Comparison of ENCODE assay signal across 1 cellular context in the genomic region with DNA sequence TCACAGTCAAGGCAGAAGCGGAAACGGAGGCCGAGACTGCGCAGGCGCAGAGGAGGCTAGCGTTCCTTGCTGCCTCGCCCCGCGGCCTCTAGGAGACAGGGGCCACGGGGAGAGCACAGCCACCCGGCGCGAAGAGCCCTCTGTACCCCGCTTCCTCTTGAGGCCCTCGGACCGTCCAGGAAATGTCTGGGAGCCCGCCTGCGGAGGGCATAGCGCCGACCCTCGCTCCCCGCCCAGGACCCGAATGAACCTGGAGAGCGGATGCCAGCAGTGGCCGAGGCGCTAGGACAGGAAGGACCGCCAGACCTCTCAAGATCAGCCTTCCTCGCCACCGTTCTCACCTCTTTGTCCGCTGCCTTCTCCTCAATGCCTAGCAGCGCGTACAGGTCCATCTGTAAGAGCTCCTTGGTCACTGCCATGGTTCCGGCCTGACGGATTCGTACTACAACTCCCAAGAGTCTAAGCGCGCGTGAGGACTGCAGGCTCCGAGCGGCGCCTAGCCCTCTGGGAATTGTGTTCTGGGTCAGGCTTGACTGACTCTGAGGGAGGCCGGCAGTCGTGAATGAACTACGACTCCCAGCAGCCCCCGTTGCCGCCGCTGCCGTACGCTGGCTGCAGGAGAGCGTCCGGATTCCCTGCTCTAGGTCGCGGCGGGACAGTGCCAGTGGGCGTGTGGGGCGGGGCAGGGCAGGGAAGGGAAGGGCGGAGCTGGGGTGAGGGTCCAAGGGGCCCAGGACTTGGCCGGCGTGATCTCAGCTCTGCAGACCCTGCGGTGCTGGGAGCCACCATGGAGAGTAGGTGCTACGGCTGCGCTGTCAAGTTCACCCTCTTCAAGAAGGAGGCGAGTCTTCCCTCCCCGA.
TF ChIP-seq lines count a peak whose summit lies in the region.

A gene with protein sequence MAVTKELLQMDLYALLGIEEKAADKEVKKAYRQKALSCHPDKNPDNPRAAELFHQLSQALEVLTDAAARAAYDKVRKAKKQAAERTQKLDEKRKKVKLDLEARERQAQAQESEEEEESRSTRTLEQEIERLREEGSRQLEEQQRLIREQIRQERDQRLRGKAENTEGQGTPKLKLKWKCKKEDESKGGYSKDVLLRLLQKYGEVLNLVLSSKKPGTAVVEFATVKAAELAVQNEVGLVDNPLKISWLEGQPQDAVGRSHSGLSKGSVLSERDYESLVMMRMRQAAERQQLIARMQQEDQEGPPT (minus strand): TSS at position 446 of the 860 bp plus-strand sequence. CDS start 27 bp downstream, at position 419.
A gene with protein sequence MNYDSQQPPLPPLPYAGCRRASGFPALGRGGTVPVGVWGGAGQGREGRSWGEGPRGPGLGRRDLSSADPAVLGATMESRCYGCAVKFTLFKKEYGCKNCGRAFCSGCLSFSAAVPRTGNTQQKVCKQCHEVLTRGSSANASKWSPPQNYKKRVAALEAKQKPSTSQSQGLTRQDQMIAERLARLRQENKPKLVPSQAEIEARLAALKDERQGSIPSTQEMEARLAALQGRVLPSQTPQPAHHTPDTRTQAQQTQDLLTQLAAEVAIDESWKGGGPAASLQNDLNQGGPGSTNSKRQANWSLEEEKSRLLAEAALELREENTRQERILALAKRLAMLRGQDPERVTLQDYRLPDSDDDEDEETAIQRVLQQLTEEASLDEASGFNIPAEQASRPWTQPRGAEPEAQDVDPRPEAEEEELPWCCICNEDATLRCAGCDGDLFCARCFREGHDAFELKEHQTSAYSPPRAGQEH (plus strand): TSS at position 62 of the 860 bp plus-strand sequence. CDS start 501 bp downstream, at position 563.

TF ChIP-seq in K562, 482 proteins besides CTCF, POLR2A, EP300 and RAD21 (continued from another document and continues in another):
- TF ChIP-seq, protein P1, sequence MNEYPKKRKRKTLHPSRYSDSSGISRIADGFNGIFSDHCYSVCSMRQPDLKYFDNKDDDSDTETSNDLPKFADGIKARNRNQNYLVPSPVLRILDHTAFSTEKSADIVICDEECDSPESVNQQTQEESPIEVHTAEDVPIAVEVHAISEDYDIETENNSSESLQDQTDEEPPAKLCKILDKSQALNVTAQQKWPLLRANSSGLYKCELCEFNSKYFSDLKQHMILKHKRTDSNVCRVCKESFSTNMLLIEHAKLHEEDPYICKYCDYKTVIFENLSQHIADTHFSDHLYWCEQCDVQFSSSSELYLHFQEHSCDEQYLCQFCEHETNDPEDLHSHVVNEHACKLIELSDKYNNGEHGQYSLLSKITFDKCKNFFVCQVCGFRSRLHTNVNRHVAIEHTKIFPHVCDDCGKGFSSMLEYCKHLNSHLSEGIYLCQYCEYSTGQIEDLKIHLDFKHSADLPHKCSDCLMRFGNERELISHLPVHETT (CRISPR knock-in tag; conservative IDR thresholded peaks at IDR 0.05 in 1 of 2, IDR thresholded peaks at IDR 0.05 in 1 of 2): peak in 1 of 2 experiments; percentile 82; a peak in 2 of 4 replicates
- TF ChIP-seq SRSF3 (IDR thresholded peaks at IDR 0.05; ENCODE audit: insufficient read depth, low read length): no peak
- TF ChIP-seq JUND (IDR thresholded peaks at IDR 0.05; ENCODE audit: borderline replicate concordance, low read depth, low read length): peak; percentile 30; the same call in 1 of the 2 replicates
- TF ChIP-seq JUND (tag; IDR thresholded peaks at IDR 0.05; ENCODE audit: borderline replicate concordance, low read depth, low read length): peak; percentile 3; the same call in 1 of the 3 replicates
- peak; percentile 37; the same call in 1 of the 2 replicates for TF ChIP-seq ZNF165 (CRISPR knock-in tag; IDR thresholded peaks at IDR 0.05; ENCODE audit: borderline replicate concordance)
- TF ChIP-seq POLR2B (IDR thresholded peaks at IDR 0.05; ENCODE audit: low read depth, partially characterized antibody): peak; percentile 78
- no peak for TF ChIP-seq NEUROD1 (IDR thresholded peaks at IDR 0.05; ENCODE audit: borderline replicate concordance, low read depth, low read length, partially characterized antibody)
- peak; percentile 77; the same call in 1 of the 2 replicates for TF ChIP-seq ELF1 (tag; IDR thresholded peaks at IDR 0.05)
- TF ChIP-seq CHD1 (IDR thresholded peaks at IDR 0.05; ENCODE audit: low read length): peak; percentile 58
- peak; percentile 55 for TF ChIP-seq TBP (optimal IDR thresholded peaks at IDR 0.05; ENCODE audit: low read depth, low read length)
- TF ChIP-seq, protein P2, sequence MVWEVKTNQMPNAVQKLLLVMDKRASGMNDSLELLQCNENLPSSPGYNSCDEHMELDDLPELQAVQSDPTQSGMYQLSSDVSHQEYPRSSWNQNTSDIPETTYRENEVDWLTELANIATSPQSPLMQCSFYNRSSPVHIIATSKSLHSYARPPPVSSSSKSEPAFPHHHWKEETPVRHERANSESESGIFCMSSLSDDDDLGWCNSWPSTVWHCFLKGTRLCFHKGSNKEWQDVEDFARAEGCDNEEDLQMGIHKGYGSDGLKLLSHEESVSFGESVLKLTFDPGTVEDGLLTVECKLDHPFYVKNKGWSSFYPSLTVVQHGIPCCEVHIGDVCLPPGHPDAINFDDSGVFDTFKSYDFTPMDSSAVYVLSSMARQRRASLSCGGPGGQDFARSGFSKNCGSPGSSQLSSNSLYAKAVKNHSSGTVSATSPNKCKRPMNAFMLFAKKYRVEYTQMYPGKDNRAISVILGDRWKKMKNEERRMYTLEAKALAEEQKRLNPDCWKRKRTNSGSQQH (CRISPR knock-in tag; IDR thresholded peaks at IDR 0.05): 0 out of 2 replicates have a peak, but pooled peaks have one; percentile 55
- TF ChIP-seq, protein P3, sequence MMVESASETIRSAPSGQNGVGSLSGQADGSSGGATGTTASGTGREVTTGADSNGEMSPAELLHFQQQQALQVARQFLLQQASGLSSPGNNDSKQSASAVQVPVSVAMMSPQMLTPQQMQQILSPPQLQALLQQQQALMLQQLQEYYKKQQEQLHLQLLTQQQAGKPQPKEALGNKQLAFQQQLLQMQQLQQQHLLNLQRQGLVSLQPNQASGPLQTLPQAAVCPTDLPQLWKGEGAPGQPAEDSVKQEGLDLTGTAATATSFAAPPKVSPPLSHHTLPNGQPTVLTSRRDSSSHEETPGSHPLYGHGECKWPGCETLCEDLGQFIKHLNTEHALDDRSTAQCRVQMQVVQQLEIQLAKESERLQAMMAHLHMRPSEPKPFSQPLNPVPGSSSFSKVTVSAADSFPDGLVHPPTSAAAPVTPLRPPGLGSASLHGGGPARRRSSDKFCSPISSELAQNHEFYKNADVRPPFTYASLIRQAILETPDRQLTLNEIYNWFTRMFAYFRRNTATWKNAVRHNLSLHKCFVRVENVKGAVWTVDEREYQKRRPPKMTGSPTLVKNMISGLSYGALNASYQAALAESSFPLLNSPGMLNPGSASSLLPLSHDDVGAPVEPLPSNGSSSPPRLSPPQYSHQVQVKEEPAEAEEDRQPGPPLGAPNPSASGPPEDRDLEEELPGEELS (CRISPR knock-in tag; IDR thresholded peaks at IDR 0.05; ENCODE audit: borderline replicate concordance): 0 out of 2 replicates have a peak, but pooled peaks have one; percentile 79
- TF ChIP-seq, protein P4, sequence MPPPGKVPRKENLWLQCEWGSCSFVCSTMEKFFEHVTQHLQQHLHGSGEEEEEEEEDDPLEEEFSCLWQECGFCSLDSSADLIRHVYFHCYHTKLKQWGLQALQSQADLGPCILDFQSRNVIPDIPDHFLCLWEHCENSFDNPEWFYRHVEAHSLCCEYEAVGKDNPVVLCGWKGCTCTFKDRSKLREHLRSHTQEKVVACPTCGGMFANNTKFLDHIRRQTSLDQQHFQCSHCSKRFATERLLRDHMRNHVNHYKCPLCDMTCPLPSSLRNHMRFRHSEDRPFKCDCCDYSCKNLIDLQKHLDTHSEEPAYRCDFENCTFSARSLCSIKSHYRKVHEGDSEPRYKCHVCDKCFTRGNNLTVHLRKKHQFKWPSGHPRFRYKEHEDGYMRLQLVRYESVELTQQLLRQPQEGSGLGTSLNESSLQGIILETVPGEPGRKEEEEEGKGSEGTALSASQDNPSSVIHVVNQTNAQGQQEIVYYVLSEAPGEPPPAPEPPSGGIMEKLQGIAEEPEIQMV (tag; conservative IDR thresholded peaks at IDR 0.05; ENCODE audit: low read depth): peak; percentile 78; the same call in 1 of the 2 replicates
- peak; percentile 86 for TF ChIP-seq RBFOX2 (IDR thresholded peaks at IDR 0.05; ENCODE audit: low read depth, low read length)
- TF ChIP-seq CBFB (CRISPR knock-in tag; IDR thresholded peaks at IDR 0.05): peak; percentile 61; the same call in 1 of the 2 replicates
- no peak for TF ChIP-seq ZNF408 (CRISPR knock-in tag; IDR thresholded peaks at IDR 0.05; ENCODE audit: low read depth)
- TF ChIP-seq, protein P5, sequence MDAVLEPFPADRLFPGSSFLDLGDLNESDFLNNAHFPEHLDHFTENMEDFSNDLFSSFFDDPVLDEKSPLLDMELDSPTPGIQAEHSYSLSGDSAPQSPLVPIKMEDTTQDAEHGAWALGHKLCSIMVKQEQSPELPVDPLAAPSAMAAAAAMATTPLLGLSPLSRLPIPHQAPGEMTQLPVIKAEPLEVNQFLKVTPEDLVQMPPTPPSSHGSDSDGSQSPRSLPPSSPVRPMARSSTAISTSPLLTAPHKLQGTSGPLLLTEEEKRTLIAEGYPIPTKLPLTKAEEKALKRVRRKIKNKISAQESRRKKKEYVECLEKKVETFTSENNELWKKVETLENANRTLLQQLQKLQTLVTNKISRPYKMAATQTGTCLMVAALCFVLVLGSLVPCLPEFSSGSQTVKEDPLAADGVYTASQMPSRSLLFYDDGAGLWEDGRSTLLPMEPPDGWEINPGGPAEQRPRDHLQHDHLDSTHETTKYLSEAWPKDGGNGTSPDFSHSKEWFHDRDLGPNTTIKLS (IDR thresholded peaks at IDR 0.05; ENCODE audit: borderline replicate concordance, low read depth): peak; percentile 93
- TF ChIP-seq ZNF263 (CRISPR knock-in tag; IDR thresholded peaks at IDR 0.05; ENCODE audit: borderline replicate concordance): 0 out of 2 replicates have a peak, but pooled peaks have one; percentile 29
- TF ChIP-seq, protein P6, sequence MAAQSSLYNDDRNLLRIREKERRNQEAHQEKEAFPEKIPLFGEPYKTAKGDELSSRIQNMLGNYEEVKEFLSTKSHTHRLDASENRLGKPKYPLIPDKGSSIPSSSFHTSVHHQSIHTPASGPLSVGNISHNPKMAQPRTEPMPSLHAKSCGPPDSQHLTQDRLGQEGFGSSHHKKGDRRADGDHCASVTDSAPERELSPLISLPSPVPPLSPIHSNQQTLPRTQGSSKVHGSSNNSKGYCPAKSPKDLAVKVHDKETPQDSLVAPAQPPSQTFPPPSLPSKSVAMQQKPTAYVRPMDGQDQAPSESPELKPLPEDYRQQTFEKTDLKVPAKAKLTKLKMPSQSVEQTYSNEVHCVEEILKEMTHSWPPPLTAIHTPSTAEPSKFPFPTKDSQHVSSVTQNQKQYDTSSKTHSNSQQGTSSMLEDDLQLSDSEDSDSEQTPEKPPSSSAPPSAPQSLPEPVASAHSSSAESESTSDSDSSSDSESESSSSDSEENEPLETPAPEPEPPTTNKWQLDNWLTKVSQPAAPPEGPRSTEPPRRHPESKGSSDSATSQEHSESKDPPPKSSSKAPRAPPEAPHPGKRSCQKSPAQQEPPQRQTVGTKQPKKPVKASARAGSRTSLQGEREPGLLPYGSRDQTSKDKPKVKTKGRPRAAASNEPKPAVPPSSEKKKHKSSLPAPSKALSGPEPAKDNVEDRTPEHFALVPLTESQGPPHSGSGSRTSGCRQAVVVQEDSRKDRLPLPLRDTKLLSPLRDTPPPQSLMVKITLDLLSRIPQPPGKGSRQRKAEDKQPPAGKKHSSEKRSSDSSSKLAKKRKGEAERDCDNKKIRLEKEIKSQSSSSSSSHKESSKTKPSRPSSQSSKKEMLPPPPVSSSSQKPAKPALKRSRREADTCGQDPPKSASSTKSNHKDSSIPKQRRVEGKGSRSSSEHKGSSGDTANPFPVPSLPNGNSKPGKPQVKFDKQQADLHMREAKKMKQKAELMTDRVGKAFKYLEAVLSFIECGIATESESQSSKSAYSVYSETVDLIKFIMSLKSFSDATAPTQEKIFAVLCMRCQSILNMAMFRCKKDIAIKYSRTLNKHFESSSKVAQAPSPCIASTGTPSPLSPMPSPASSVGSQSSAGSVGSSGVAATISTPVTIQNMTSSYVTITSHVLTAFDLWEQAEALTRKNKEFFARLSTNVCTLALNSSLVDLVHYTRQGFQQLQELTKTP (IDR thresholded peaks at IDR 0.05; ENCODE audit: low read depth in 1 of 2, partially characterized antibody in 2 of 2): peak in 1 of 2 experiments; percentile 98
- no peak for TF ChIP-seq PPARD (CRISPR knock-in tag; IDR thresholded peaks at IDR 0.05)
- peak in 1 of 2 experiments; percentile 71; a peak in 1 of 4 replicates for TF ChIP-seq SIN3A (IDR thresholded peaks at IDR 0.05; ENCODE audit: borderline replicate concordance in 2 of 2, control insufficient read depth in 1 of 2, low read depth in 2 of 2, low read length in 2 of 2)
- TF ChIP-seq KDM5B (IDR thresholded peaks at IDR 0.05; ENCODE audit: insufficient replicate concordance, low read depth, low read length): peak; percentile 75
- TF ChIP-seq BCOR (IDR thresholded peaks at IDR 0.05): no peak
- peak; percentile 70 for TF ChIP-seq NR2C2 (CRISPR knock-in tag; IDR thresholded peaks at IDR 0.05)
- peak; percentile 94 for TF ChIP-seq NR2C2 (tag; IDR thresholded peaks at IDR 0.05)
- TF ChIP-seq, protein P7, sequence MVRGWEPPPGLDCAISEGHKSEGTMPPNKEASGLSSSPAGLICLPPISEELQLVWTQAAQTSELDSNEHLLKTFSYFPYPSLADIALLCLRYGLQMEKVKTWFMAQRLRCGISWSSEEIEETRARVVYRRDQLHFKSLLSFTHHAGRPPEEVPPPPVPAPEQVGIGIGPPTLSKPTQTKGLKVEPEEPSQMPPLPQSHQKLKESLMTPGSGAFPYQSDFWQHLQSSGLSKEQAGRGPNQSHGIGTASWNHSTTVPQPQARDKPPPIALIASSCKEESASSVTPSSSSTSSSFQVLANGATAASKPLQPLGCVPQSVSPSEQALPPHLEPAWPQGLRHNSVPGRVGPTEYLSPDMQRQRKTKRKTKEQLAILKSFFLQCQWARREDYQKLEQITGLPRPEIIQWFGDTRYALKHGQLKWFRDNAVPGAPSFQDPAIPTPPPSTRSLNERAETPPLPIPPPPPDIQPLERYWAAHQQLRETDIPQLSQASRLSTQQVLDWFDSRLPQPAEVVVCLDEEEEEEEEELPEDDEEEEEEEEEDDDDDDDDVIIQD (CRISPR knock-in tag; IDR thresholded peaks at IDR 0.05): no peak
- no peak for TF ChIP-seq NFIC (IDR thresholded peaks at IDR 0.05)
- no peak for TF ChIP-seq U2AF2 (optimal IDR thresholded peaks at IDR 0.05; ENCODE audit: low read depth, low read length)
- peak; percentile 91 for TF ChIP-seq MBD2 (IDR thresholded peaks at IDR 0.05; ENCODE audit: borderline replicate concordance, low read depth)
- TF ChIP-seq CHCHD3 (CRISPR knock-in tag; IDR thresholded peaks at IDR 0.05): no peak
- 0 out of 2 replicates have a peak, but pooled peaks have one; percentile 35 for TF ChIP-seq ZNF12 (CRISPR knock-in tag; IDR thresholded peaks at IDR 0.05)
- peak; percentile 24; the same call in 1 of the 2 replicates for TF ChIP-seq DPF2 (IDR thresholded peaks at IDR 0.05)
- TF ChIP-seq HDGF (IDR thresholded peaks at IDR 0.05): 0 out of 2 replicates have a peak, but pooled peaks have one; percentile 47
- TF ChIP-seq RBBP5 (IDR thresholded peaks at IDR 0.05; ENCODE audit: borderline replicate concordance, insufficient read depth, low read length, poor library complexity, severe bottlenecking): peak; percentile 84
- 0 out of 2 replicates have a peak, but pooled peaks have one; percentile 28 for TF ChIP-seq SMAD3 (CRISPR knock-in tag; conservative IDR thresholded peaks at IDR 0.05)
- peak; percentile 72; the same call in 1 of the 2 replicates for TF ChIP-seq SP1 (CRISPR knock-in tag; IDR thresholded peaks at IDR 0.05)
